Comparison of ENCODE assay signal across 8 cellular contexts in the genomic region with DNA sequence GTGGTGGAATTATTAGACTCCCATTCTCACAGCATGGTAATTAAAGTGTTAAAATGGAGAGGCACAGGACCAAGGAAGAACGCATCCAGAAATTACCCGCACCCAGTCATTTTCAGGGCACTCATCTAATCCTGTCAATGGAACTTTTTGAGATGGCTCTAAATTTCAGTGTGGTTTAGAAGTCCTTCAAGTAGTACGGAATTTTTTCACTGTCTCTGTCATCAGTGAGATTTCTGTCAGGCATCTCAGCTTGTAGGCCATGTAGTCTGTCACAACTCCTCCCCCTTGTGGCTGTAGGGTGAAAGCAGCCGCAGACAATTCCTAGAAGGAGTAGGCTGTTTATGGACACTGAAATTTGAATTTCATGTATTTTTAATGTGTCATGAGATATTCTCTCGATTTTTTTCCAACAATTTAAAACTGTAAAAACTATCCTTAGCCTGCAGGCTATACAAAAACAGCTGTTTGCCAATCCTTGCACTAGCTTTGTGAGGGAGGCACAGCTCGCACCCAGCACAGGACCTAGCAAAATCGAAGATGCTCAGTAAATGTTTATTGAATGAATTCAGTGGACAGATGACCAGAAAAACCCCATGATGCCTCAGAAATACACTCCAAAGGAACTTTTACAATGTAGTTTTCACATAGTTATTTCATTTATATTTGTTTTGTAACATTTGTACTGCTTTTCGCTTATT. TPM values are rescaled to one million over a fixed set of nuclear protein-coding genes. Genes with fewer than 3 reads are reported as not detected.
A peak's percentile ranks its signal among the peaks of the same experiment; 100 is the strongest.
DNase-seq lines count a peak whose midpoint lies in the region; ATAC-seq and TF ChIP-seq lines count a peak whose summit lies in the region.

No MANE protein-coding gene starts in this region.

- TF ChIP-seq CTCF in brain microvascular endothelial cell (IDR thresholded peaks at IDR 0.05; ENCODE audit: low read depth, low read length, missing control alignments), result peak; percentile 93

- no peak for ATAC-seq in GM21360 (IDR thresholded peaks at IDR 0.05; ENCODE audit: unreplicated experiment)

- H3K36me3 ChIP-seq in brain microvascular endothelial cell (replicated peaks), result no peaks in the 10 kb centered on the region

- H3K27me3 ChIP-seq in brain microvascular endothelial cell (replicated peaks), result no peaks in the 10 kb centered on the region

- H3K27ac ChIP-seq in brain microvascular endothelial cell, result no peak overlapping the region

- in situ Hi-C loops in brain microvascular endothelial cell (cut with HindIII; ENCODE audit: low pct_ligation_motif_present, low sequenced_read_pairs), result no loop called here

- H3K4me3 ChIP-seq in brain microvascular endothelial cell (ENCODE audit: low read depth, low read length), result no peak overlapping the region

- DNase-seq in DMS153 treated with DMSO at 0.1 percent for 48 hours (lab: John Stamatoyannopoulos, UW; ENCODE audit: unreplicated experiment), result peak; percentile 62
- DNase-seq in H4 (ENCODE audit: low spot score), result peak; percentile 68
- DNase-seq in NCI-H2029 (lab: John Stamatoyannopoulos, UW), result peak; percentile 23
- peak; percentile 26 for DNase-seq in T1000 (lab: John Stamatoyannopoulos, UW)
- peak; percentile 83 for DNase-seq in brain microvascular endothelial cell
- DNase-seq in iPS-NIHi11 (ENCODE audit: low spot score), result peak; percentile 60
- peak; percentile 32 for DNase-seq in stimulated activated CD4-positive, alpha-beta T cell treated with anti-CD3 and anti-CD28 coated beads, Interleukin-12 subunit alpha, Interleukin-12 subunit beta, amount 100 ng/mL, for 4 hours

RNA-seq across cellular contexts. Expression of a gene that starts 6.6 kb away (rescaled TPM):
- 29.6 and 32.6 TPM in 2 replicates for total RNA-seq in H4 (2014; rRNA removed; shearing (Covaris generic))

RNA-seq across cellular contexts. Expression of a gene that starts 43.8 kb away (rescaled TPM):
- total RNA-seq in H4 (2014; rRNA removed; shearing (Covaris generic)), result 8.9 and 13.6 TPM in 2 replicates

Comparison
In these comparisons a context has a peak if more than half of its experiments do, and no peak if none do; other contexts are left out.
1. DNase-seq: peak in every context shown above with its lines; median percentile 83 in brain microvascular endothelial cell; 68 in H4; 62 in DMS153 treated with DMSO at 0.1 percent for 48 hours; 60 in iPS-NIHi11; 32 in stimulated activated CD4-positive, alpha-beta T cell treated with anti-CD3 and anti-CD28 coated beads, Interleukin-12 subunit alpha, Interleukin-12 subunit beta, amount 100 ng/mL, for 4 hours; 26 in T1000; 23 in NCI-H2029.